In the genomic region with DNA sequence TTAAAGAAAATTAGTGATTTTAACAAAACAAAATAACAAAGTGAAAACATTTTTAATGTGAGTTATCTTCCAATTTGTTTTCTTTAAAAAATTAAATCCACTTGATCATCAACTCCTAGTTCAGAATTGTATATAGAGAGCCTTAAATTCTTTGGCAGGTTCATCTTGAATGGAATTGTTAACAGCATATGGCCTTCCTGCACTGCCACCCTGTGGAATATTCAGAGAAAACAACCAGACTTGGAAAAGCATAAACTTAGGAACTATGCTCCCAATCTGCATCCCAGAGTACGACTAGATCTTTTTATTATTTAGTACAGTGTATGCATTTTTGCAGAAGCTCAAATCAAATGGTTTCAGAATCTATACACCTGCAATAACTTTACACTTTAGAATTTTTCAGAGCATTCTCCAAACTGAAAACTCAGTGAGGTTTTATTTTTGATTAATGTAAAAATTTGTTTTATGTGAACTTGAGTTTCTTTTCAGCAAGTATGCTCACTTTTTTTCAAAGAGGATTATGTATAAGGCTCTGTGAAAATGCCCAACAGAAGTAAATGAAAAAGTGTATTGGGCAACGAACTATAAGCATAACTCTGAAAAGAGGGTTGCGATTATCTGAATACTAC, we compare ENCODE assay signal across 9 cellular contexts. TPM values are rescaled to one million over a fixed set of nuclear protein-coding genes. Genes with fewer than 3 reads are reported as not detected.
DNase-seq lines count a peak whose midpoint lies in the region; ATAC-seq and TF ChIP-seq lines count a peak whose summit lies in the region.
"Had no signal": no experiment of that assay in that cellular context is flagged by ENCODE, and none has a peak within 500 bp of the region (broad histone marks: within the 10 kb centered on the region; RNA-seq: fewer than 3 reads in every experiment).

No MANE protein-coding gene starts in this region.

- H3K4me2 ChIP-seq in PC-9 = no peak overlapping the region

- H3K4me3 ChIP-seq in PC-9 (no peak overlapping the region), epithelial cell of proximal tubule (ENCODE audit: low read depth, low read length) (no peak overlapping the region)

- peak; percentile 25 for DNase-seq in NCI-H1436 (lab: John Stamatoyannopoulos, UW)
- no peak for DNase-seq in NCI-H1436 treated with DMSO at 0.1 percent for 48 hours (lab: John Stamatoyannopoulos, UW)
- peak; percentile 33 to 55 for DNase-seq in PC-9
- no peak for DNase-seq in epithelial cell of proximal tubule (ENCODE audit: low read depth)

- no peak overlapping the region for H3K4me3 Mint-ChIP-seq in nephron
- H3K4me3 Mint-ChIP-seq: CD4-positive, alpha-beta memory T cell had no signal

- H3K4me1 Mint-ChIP-seq in nephron = peaks cover 17% of the 10 kb centered on the region

- H3K4me1 ChIP-seq in PC-9 (replicated peaks; ENCODE audit: insufficient read depth) = no peaks in the 10 kb centered on the region

- CTCF ChIA-PET in PC-9 (lab: Charles Lee) = interaction anchor here (1.1 kb wide), 1 partner anchor 196 kb away, joined by 5 read pairs; no protein-coding TSS in a partner anchor

- no peaks in the 10 kb centered on the region for H3K9me3 ChIP-seq in PC-9 (ENCODE audit: insufficient read depth, low read depth)

- no peak overlapping the region for H2AFZ ChIP-seq in PC-9

- H3F3A ChIP-seq in PC-9 (ENCODE audit: insufficient read depth, low read depth) = no peaks in the 10 kb centered on the region

- intact Hi-C loops in PC-9 (cut with micrococcal nuclease; ENCODE audit: unreplicated experiment) = loop anchor here (1.0 to 5.0 kb wide), 9 partner anchors 152 to 1652 kb away; no protein-coding TSS in a partner anchor

- TF ChIP-seq CTCF in PC-9 (conservative IDR thresholded peaks at IDR 0.05) (peak; percentile 93), epithelial cell of proximal tubule (conservative IDR thresholded peaks at IDR 0.05; ENCODE audit: low read depth, low read length) (peak; percentile 77), nephron (IDR thresholded peaks at IDR 0.05; ENCODE audit: unreplicated experiment in 3 of 3) (peak; percentile 73 to 87 (median 86))

- no peaks in the 10 kb centered on the region for H3K9me2 ChIP-seq in PC-9 (ENCODE audit: insufficient read depth)

- H3K36me3 Mint-ChIP-seq in nephron (ENCODE audit: low read depth) = no peaks in the 10 kb centered on the region

- H4K20me1 ChIP-seq in PC-9 (ENCODE audit: insufficient read depth) = no peaks in the 10 kb centered on the region

- BruUV-seq in PC-9 (replicated peaks; lab: Mats Ljungman, UMichigan) = no TSS peak

- no peaks in the 10 kb centered on the region for H3K27me3 ChIP-seq in PC-9 (ENCODE audit: insufficient read depth, low read depth)

- ATAC-seq in HG03520 (IDR thresholded peaks at IDR 0.05; ENCODE audit: unreplicated experiment) = peak; percentile 61
- ATAC-seq in GM19452 (IDR thresholded peaks at IDR 0.05; ENCODE audit: unreplicated experiment) = no peak
- no peak for ATAC-seq in HG03432 (IDR thresholded peaks at IDR 0.05; ENCODE audit: unreplicated experiment)

- no peaks in the 10 kb centered on the region for H3K27me3 Mint-ChIP-seq in nephron (ENCODE audit: low read depth)
- H3K27me3 Mint-ChIP-seq: CD4-positive, alpha-beta memory T cell had no signal

- H3K79me2 ChIP-seq in PC-9 (ENCODE audit: low read depth) = no peaks in the 10 kb centered on the region

- POLR2A ChIA-PET in PC-9 (lab: Charles Lee; ENCODE audit: unreplicated experiment) = interaction anchor here (0.9 kb wide), 1 partner anchor 140 kb away, joined by 5 read pairs; no protein-coding TSS in a partner anchor

- H3K27ac Mint-ChIP-seq in nephron = peak overlapping the region in 1 of 3 experiments; percentile 46
- H3K27ac Mint-ChIP-seq: CD4-positive, alpha-beta memory T cell had no signal

- no peak overlapping the region for H3K27ac ChIP-seq in PC-9

- no peaks in the 10 kb centered on the region for H3K9me3 Mint-ChIP-seq in nephron
- H3K9me3 Mint-ChIP-seq: CD4-positive, alpha-beta memory T cell had no signal

- no peaks in the 10 kb centered on the region for H3K36me3 ChIP-seq in PC-9 (ENCODE audit: low read depth)

RNA-seq across cellular contexts. Expression of a gene that starts 44.9 kb away (rescaled TPM):
- total RNA-seq in PC-9 (2021) (31.4 and 32.0 TPM in 2 replicates), epithelial cell of proximal tubule (6.6 TPM in 2 replicates)

Comparison
In these comparisons a context has a peak if more than half of its experiments do, and no peak if none do; other contexts are left out.
1. DNase-seq: peak in NCI-H1436 (single experiment) and PC-9 (2 of 2); none in NCI-H1436 treated with DMSO at 0.1 percent for 48 hours (single experiment) and epithelial cell of proximal tubule (single experiment).
2. Peak in every context shown above with its lines, with median percentiles within 50 percentile points of each other: CTCF ChIP-seq.